ENCODE assay signal across 9 cellular contexts in genomic region chr4:101693842-101694398, GRCh38.
DNase-seq lines count a peak whose midpoint lies in the region; ATAC-seq and TF ChIP-seq lines count a peak whose summit lies in the region.
"Had no signal": no experiment of that assay in that cellular context is flagged by ENCODE, and none has a peak within 500 bp of the region (broad histone marks: within the 10 kb centered on the region; RNA-seq: fewer than 3 reads in every experiment).

No MANE protein-coding gene starts in this region.

- H2AFZ ChIP-seq in SK-N-SH (ENCODE audit: low read depth): no peak overlapping the region

- no peak overlapping the region for H3K4me3 ChIP-seq in SK-N-SH (ENCODE audit: low read depth in 2 of 2, low read length in 1 of 2)

- H3K27ac Mint-ChIP-seq in stimulated activated memory B cell treated with anti-CD40 and anti-IgM and Interleukin-4, amounts not matched to agents 10 μg/mL and 1 μg/mL and 100 μg/mL, for 72 hours: peak overlapping the region; percentile 85

- no peak overlapping the region for H3K9ac ChIP-seq in SK-N-SH

- H3K9me3 Mint-ChIP-seq in stimulated activated memory B cell treated with anti-CD40 and anti-IgM and Interleukin-4, amounts not matched to agents 10 μg/mL and 1 μg/mL and 100 μg/mL, for 72 hours: peaks cover 6% of the 10 kb centered on the region

- H3K27me3 ChIP-seq in SK-N-SH (ENCODE audit: insufficient read depth): no peaks in the 10 kb centered on the region

- ATAC-seq in SK-N-SH treated with all-trans-retinoic acid at 6 μM for 48 hours (no peak), HG03039 (IDR thresholded peaks at IDR 0.05; ENCODE audit: unreplicated experiment) (peak; percentile 51)
- peak; percentile 87 for ATAC-seq in stimulated activated memory B cell treated with anti-CD40 and anti-IgM and Interleukin-4, amounts not matched to agents 10 μg/mL and 1 μg/mL and 100 μg/mL, for 72 hours

- peaks cover 5% of the 10 kb centered on the region for H3K36me3 Mint-ChIP-seq in stimulated activated memory B cell treated with anti-CD40 and anti-IgM and Interleukin-4, amounts not matched to agents 10 μg/mL and 1 μg/mL and 100 μg/mL, for 72 hours

- no peak overlapping the region for H3K27ac ChIP-seq in SK-N-SH (ENCODE audit: low read depth in 2 of 2, low read length in 1 of 2)

- peaks cover 3 to 4% of the 10 kb centered on the region in 2 experiments; a peak in 3 of 4 replicates for H3K4me1 ChIP-seq in SK-N-SH (ENCODE audit: control insufficient read depth in 1 of 2, insufficient read depth in 2 of 2, low read depth in 1 of 2, low read length in 1 of 2)

- CTCF ChIA-PET in SK-N-SH (lab: Yijun Ruan, JAX): no interaction called here

- H4K20me1 ChIP-seq in SK-N-SH (ENCODE audit: insufficient read depth): no peaks in the 10 kb centered on the region

- TF ChIP-seq CTCF in SK-N-SH (IDR thresholded peaks at IDR 0.05): no peak

- no peak for TF ChIP-seq RAD21 in SK-N-SH (IDR thresholded peaks at IDR 0.05; ENCODE audit: low read length)

- WGBS in SK-N-SH (ENCODE audit: low lambda C conversion rate): 57% methylated on average over 6 of the region's 6 CpGs

- no peaks in the 10 kb centered on the region for H3F3A ChIP-seq in SK-N-SH (replicated peaks; ENCODE audit: insufficient read depth)

- no peaks in the 10 kb centered on the region for H3K9me2 ChIP-seq in SK-N-SH

- peaks cover 65% of the 10 kb centered on the region for H3K4me1 Mint-ChIP-seq in stimulated activated memory B cell treated with anti-CD40 and anti-IgM and Interleukin-4, amounts not matched to agents 10 μg/mL and 1 μg/mL and 100 μg/mL, for 72 hours

- POLR2A ChIA-PET in SK-N-SH (lab: Yijun Ruan, JAX): no interaction called here

- no peak for TF ChIP-seq EP300 in SK-N-SH (IDR thresholded peaks at IDR 0.05; ENCODE audit: borderline replicate concordance in 1 of 2, low read depth in 1 of 2, low read length in 1 of 2)

- no peaks in the 10 kb centered on the region for H3K27me3 Mint-ChIP-seq in stimulated activated memory B cell treated with anti-CD40 and anti-IgM and Interleukin-4, amounts not matched to agents 10 μg/mL and 1 μg/mL and 100 μg/mL, for 72 hours

- H3K79me2 ChIP-seq in SK-N-SH (ENCODE audit: insufficient read depth): no peaks in the 10 kb centered on the region

- H3K4me3 Mint-ChIP-seq in stimulated activated memory B cell treated with anti-CD40 and anti-IgM and Interleukin-4, amounts not matched to agents 10 μg/mL and 1 μg/mL and 100 μg/mL, for 72 hours: peak overlapping the region; percentile 58

- H3K4me2 ChIP-seq in SK-N-SH: no peak overlapping the region

- no peaks in the 10 kb centered on the region for H3K36me3 ChIP-seq in SK-N-SH (replicated peaks in 1 of 2; ENCODE audit: control insufficient read depth in 1 of 2, insufficient read depth in 2 of 2, low read length in 1 of 2)

- DNase-seq in SK-N-SH (peak; percentile 8), NCI-H446 treated with DMSO at 0.1 percent for 48 hours (lab: John Stamatoyannopoulos, UW) (peak; percentile 89), NCI-H187 treated with DMSO at 0.1 percent for 48 hours (lab: John Stamatoyannopoulos, UW) (no peak), activated gamma-delta T cell treated with Interleukin-2 at 50 U/mL for 16 hours (no peak)
- no peak for DNase-seq in stimulated activated CD4-positive, alpha-beta T cell treated with anti-CD3 and anti-CD28 coated beads, Interleukin-15, amount 100 ng/mL, for 24 hours
- DNase-seq: stimulated activated naive CD4-positive, alpha-beta T cell treated with Interleukin-2 at 50 U/mL for 16 hours had no signal

- H3K9me3 ChIP-seq in SK-N-SH: no peaks in the 10 kb centered on the region

TF ChIP-seq in SK-N-SH, 30 proteins besides CTCF, POLR2A, EP300 and RAD21:
- no peak for TF ChIP-seq JUND (IDR thresholded peaks at IDR 0.05)
- TF ChIP-seq GATA2 (CRISPR knock-in tag; IDR thresholded peaks at IDR 0.05): 0 out of 2 replicates have a peak, but pooled peaks have one; percentile 20
- TF ChIP-seq TCF12 (IDR thresholded peaks at IDR 0.05): no peak
- no peak for TF ChIP-seq RCOR1 (IDR thresholded peaks at IDR 0.05; ENCODE audit: low read length)
- no peak for TF ChIP-seq MXI1 (IDR thresholded peaks at IDR 0.05; ENCODE audit: low read depth, low read length)
- TF ChIP-seq FOXJ3 (CRISPR knock-in tag; IDR thresholded peaks at IDR 0.05): no peak
- TF ChIP-seq, protein P1, sequence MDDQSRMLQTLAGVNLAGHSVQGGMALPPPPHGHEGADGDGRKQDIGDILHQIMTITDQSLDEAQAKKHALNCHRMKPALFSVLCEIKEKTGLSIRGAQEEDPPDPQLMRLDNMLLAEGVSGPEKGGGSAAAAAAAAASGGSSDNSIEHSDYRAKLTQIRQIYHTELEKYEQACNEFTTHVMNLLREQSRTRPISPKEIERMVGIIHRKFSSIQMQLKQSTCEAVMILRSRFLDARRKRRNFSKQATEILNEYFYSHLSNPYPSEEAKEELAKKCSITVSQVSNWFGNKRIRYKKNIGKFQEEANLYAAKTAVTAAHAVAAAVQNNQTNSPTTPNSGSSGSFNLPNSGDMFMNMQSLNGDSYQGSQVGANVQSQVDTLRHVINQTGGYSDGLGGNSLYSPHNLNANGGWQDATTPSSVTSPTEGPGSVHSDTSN (IDR thresholded peaks at IDR 0.05): no peak
- TF ChIP-seq, protein P2, sequence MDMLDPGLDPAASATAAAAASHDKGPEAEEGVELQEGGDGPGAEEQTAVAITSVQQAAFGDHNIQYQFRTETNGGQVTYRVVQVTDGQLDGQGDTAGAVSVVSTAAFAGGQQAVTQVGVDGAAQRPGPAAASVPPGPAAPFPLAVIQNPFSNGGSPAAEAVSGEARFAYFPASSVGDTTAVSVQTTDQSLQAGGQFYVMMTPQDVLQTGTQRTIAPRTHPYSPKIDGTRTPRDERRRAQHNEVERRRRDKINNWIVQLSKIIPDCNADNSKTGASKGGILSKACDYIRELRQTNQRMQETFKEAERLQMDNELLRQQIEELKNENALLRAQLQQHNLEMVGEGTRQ (IDR thresholded peaks at IDR 0.05; ENCODE audit: borderline replicate concordance, low read depth, low read length): no peak

TF ChIP-seq in SK-N-SH treated with all-trans-retinoic acid at 6 μM for 48 hours, 23 proteins besides CTCF, POLR2A, EP300 and RAD21 (continues in another document):
- TF ChIP-seq CSRNP3 (CRISPR knock-in tag; IDR thresholded peaks at IDR 0.05): no peak
- TF ChIP-seq ZNF70 (CRISPR knock-in tag; IDR thresholded peaks at IDR 0.05): no peak
- TF ChIP-seq OSR1 (CRISPR knock-in tag; IDR thresholded peaks at IDR 0.05): no peak
- no peak for TF ChIP-seq PPARA (CRISPR knock-in tag; IDR thresholded peaks at IDR 0.05; ENCODE audit: borderline replicate concordance)
- TF ChIP-seq ISL1 (CRISPR knock-in tag; IDR thresholded peaks at IDR 0.05): no peak
- no peak for TF ChIP-seq ZFP3 (CRISPR knock-in tag; IDR thresholded peaks at IDR 0.05)
- TF ChIP-seq ZC3H10 (CRISPR knock-in tag; IDR thresholded peaks at IDR 0.05): no peak
- no peak for TF ChIP-seq CREB5 (CRISPR knock-in tag; IDR thresholded peaks at IDR 0.05; ENCODE audit: low read depth)
- no peak for TF ChIP-seq ZFP30 (CRISPR knock-in tag; IDR thresholded peaks at IDR 0.05)
- TF ChIP-seq BACH2 (CRISPR knock-in tag; IDR thresholded peaks at IDR 0.05; ENCODE audit: borderline replicate concordance): no peak
- TF ChIP-seq, protein P3, sequence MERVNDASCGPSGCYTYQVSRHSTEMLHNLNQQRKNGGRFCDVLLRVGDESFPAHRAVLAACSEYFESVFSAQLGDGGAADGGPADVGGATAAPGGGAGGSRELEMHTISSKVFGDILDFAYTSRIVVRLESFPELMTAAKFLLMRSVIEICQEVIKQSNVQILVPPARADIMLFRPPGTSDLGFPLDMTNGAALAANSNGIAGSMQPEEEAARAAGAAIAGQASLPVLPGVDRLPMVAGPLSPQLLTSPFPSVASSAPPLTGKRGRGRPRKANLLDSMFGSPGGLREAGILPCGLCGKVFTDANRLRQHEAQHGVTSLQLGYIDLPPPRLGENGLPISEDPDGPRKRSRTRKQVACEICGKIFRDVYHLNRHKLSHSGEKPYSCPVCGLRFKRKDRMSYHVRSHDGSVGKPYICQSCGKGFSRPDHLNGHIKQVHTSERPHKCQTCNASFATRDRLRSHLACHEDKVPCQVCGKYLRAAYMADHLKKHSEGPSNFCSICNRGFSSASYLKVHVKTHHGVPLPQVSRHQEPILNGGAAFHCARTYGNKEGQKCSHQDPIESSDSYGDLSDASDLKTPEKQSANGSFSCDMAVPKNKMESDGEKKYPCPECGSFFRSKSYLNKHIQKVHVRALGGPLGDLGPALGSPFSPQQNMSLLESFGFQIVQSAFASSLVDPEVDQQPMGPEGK (CRISPR knock-in tag; IDR thresholded peaks at IDR 0.05; ENCODE audit: borderline replicate concordance): no peak
- no peak for TF ChIP-seq RARB (CRISPR knock-in tag; IDR thresholded peaks at IDR 0.05)
- no peak for TF ChIP-seq TOX (CRISPR knock-in tag; IDR thresholded peaks at IDR 0.05; ENCODE audit: borderline replicate concordance)

Comparison
In these comparisons a context has a peak if more than half of its experiments do, and no peak if none do; other contexts are left out.
1. DNase-seq: peak in SK-N-SH (single experiment) and NCI-H446 treated with DMSO at 0.1 percent for 48 hours (single experiment); none in NCI-H187 treated with DMSO at 0.1 percent for 48 hours (single experiment), activated gamma-delta T cell treated with Interleukin-2 at 50 U/mL for 16 hours (single experiment) and stimulated activated CD4-positive, alpha-beta T cell treated with anti-CD3 and anti-CD28 coated beads, Interleukin-15, amount 100 ng/mL, for 24 hours (single experiment).